In genomic region chr12:64999157-64999425, GRCh38 we compare ENCODE assay signal across 1 cellular context.
TF ChIP-seq lines count a peak whose summit lies in the region.

No MANE protein-coding gene starts in this region.

TF ChIP-seq in H1, 55 proteins besides CTCF, POLR2A, EP300 and RAD21:
- no peak for TF ChIP-seq CBX5 (IDR thresholded peaks at IDR 0.05; ENCODE audit: low read depth, low read length)
